ENCODE assay signal across 1 cellular context in genomic region chr20:36391955-36392354, GRCh38.
A peak's percentile ranks its signal among the peaks of the same experiment; 100 is the strongest.
TF ChIP-seq lines count a peak whose summit lies in the region.

No MANE protein-coding gene starts in this region.

TF ChIP-seq in H1, 55 proteins besides CTCF, POLR2A, EP300 and RAD21:
- no peak for TF ChIP-seq BCL11A (IDR thresholded peaks at IDR 0.05; ENCODE audit: low read depth in 2 of 2, low read length in 2 of 2)
- 0 out of 2 replicates have a peak, but pooled peaks have one; percentile 15 for TF ChIP-seq KDM1A (IDR thresholded peaks at IDR 0.05; ENCODE audit: borderline replicate concordance, low read length)
TF ChIP-seq in H1: peak in this region for 1.
